In genomic region chr5:132628814-132629213, GRCh38 we compare ENCODE assay signal across 30 cellular contexts. TPM values are rescaled to one million over a fixed set of nuclear protein-coding genes. Genes with fewer than 3 reads are reported as not detected.
A peak's percentile ranks its signal among the peaks of the same experiment; 100 is the strongest.
DNase-seq lines count a peak whose midpoint lies in the region; ATAC-seq lines count a peak whose summit lies in the region.
"Had no signal": no experiment of that assay in that cellular context is flagged by ENCODE, and none has a peak within 500 bp of the region (broad histone marks: within the 10 kb centered on the region; RNA-seq: fewer than 3 reads in every experiment).

No MANE protein-coding gene starts in this region.

- no peaks in the 10 kb centered on the region for H3K9me3 Mint-ChIP-seq in activated naive CD4-positive, alpha-beta T cell treated with anti-CD3 and anti-CD28 coated beads, Interleukin-2, amount 10 ng/mL, durations not matched to agents 7 days and 5 days
- no peaks in the 10 kb centered on the region for H3K9me3 Mint-ChIP-seq in stimulated activated effector memory CD8-positive, alpha-beta T cell treated with anti-CD3 and anti-CD28 coated beads, Interleukin-12 subunit alpha, Interleukin-12 subunit beta, amount 100 ng/mL, for 72 hours
- H3K9me3 Mint-ChIP-seq: activated naive CD4-positive, alpha-beta T cell treated with anti-CD3 and anti-CD28 coated beads, Interleukin-2, amount 50 U/mL, for 72 hours had no signal

- intact Hi-C loops in sciatic nerve (cut with DNase I), result no loop called here

- ATAC-seq in GM18498 (IDR thresholded peaks at IDR 0.05; ENCODE audit: unreplicated experiment) (peak; percentile 43), HG03457 (IDR thresholded peaks at IDR 0.05; ENCODE audit: unreplicated experiment) (no peak), sciatic nerve (no peak)
- ATAC-seq in stimulated activated effector memory CD8-positive, alpha-beta T cell treated with anti-CD3 and anti-CD28 coated beads, Interleukin-12 subunit alpha, Interleukin-12 subunit beta, amount 100 ng/mL, for 72 hours, result no peak
- ATAC-seq: activated naive CD4-positive, alpha-beta T cell treated with anti-CD3 and anti-CD28 coated beads, Interleukin-2, amount 50 U/mL, for 72 hours; esophagus mucosa; heart right ventricle had no signal

- CTCF ChIA-PET in activated naive CD4-positive, alpha-beta T cell treated with anti-CD3 and anti-CD28 coated beads, Interleukin-2, amount 10 ng/mL, durations not matched to agents 7 days and 5 days (lab: Charles Lee), result interaction anchor here (1.1 kb wide), 1 partner anchor 191 kb away, joined by 3 read pairs; no protein-coding TSS in a partner anchor

- H3K27ac ChIP-seq in KOPT-K1 (ENCODE audit: low read depth, low read length, poor library complexity, severe bottlenecking), result peak overlapping the region; percentile 40
- H3K27ac ChIP-seq: ovary, skin epidermis, tibial nerve had no signal

- H3K4me1 Mint-ChIP-seq in activated naive CD4-positive, alpha-beta T cell treated with anti-CD3 and anti-CD28 coated beads, Interleukin-2, amount 10 ng/mL, durations not matched to agents 7 days and 5 days, result peaks cover 10% of the 10 kb centered on the region
- H3K4me1 Mint-ChIP-seq in stimulated activated effector memory CD8-positive, alpha-beta T cell treated with anti-CD3 and anti-CD28 coated beads, Interleukin-12 subunit alpha, Interleukin-12 subunit beta, amount 100 ng/mL, for 72 hours, result peaks cover 31% of the 10 kb centered on the region

- H3K36me3 ChIP-seq in KOPT-K1 (ENCODE audit: insufficient read depth, low read length), result peaks cover 54% of the 10 kb centered on the region
- H3K36me3 ChIP-seq: ovary had no signal

- peak overlapping the region; percentile 38 for H3K27ac Mint-ChIP-seq in activated naive CD4-positive, alpha-beta T cell treated with anti-CD3 and anti-CD28 coated beads, Interleukin-2, amount 10 ng/mL, durations not matched to agents 7 days and 5 days
- peak overlapping the region; percentile 74 for H3K27ac Mint-ChIP-seq in stimulated activated effector memory CD8-positive, alpha-beta T cell treated with anti-CD3 and anti-CD28 coated beads, Interleukin-12 subunit alpha, Interleukin-12 subunit beta, amount 100 ng/mL, for 72 hours
- H3K27ac Mint-ChIP-seq: activated naive CD4-positive, alpha-beta T cell treated with anti-CD3 and anti-CD28 coated beads, Interleukin-2, amount 50 U/mL, for 72 hours had no signal

- H3K4me3 Mint-ChIP-seq in activated naive CD4-positive, alpha-beta T cell treated with anti-CD3 and anti-CD28 coated beads, Interleukin-2, amount 10 ng/mL, durations not matched to agents 7 days and 5 days, result no peak overlapping the region
- H3K4me3 Mint-ChIP-seq in stimulated activated effector memory CD8-positive, alpha-beta T cell treated with anti-CD3 and anti-CD28 coated beads, Interleukin-12 subunit alpha, Interleukin-12 subunit beta, amount 100 ng/mL, for 72 hours, result peak overlapping the region; percentile 17

- H3K9me3 ChIP-seq in KOPT-K1 (ENCODE audit: insufficient read depth, low read length, poor library complexity, severe bottlenecking), result no peaks in the 10 kb centered on the region
- H3K9me3 ChIP-seq: BE2C, heart right ventricle, ovary, tibial nerve had no signal

- no peak for DNase-seq in activated naive CD4-positive, alpha-beta T cell treated with anti-CD3 and anti-CD28 coated beads, Interleukin-2, amount 10 ng/mL, durations not matched to agents 7 days and 5 days
- no peak for DNase-seq in activated naive CD4-positive, alpha-beta T cell (lab: John Stamatoyannopoulos, UW)
- no peak for DNase-seq in stimulated activated effector memory CD8-positive, alpha-beta T cell treated with anti-CD3 and anti-CD28 coated beads, Interleukin-12 subunit alpha, Interleukin-12 subunit beta, amount 100 ng/mL, for 72 hours (ENCODE audit: low spot score in 2 of 2)
- DNase-seq in sciatic nerve (ENCODE audit: low spot score), result no peak
- DNase-seq: ACHN; BE2C; cortex of kidney; foreskin fibroblast; heart right ventricle; KG1; kidney glomerular epithelial cell; NCI-H1417 treated with DMSO at 0.1 percent for 48 hours; NCI-H2081; NCI-H226; NCI-H69; ovary; stimulated activated CD8-positive, alpha-beta memory T cell treated with anti-CD3 and anti-CD28 coated beads, Interleukin-4, amount 100 ng/mL, for 48 hours had no signal

- peaks cover 20% of the 10 kb centered on the region for H3K36me3 Mint-ChIP-seq in activated naive CD4-positive, alpha-beta T cell treated with anti-CD3 and anti-CD28 coated beads, Interleukin-2, amount 10 ng/mL, durations not matched to agents 7 days and 5 days
- H3K36me3 Mint-ChIP-seq in stimulated activated effector memory CD8-positive, alpha-beta T cell treated with anti-CD3 and anti-CD28 coated beads, Interleukin-12 subunit alpha, Interleukin-12 subunit beta, amount 100 ng/mL, for 72 hours, result peaks cover 64% of the 10 kb centered on the region

- H3K27me3 Mint-ChIP-seq in activated naive CD4-positive, alpha-beta T cell treated with anti-CD3 and anti-CD28 coated beads, Interleukin-2, amount 10 ng/mL, durations not matched to agents 7 days and 5 days, result no peaks in the 10 kb centered on the region

RNA-seq across cellular contexts. Expression of gene IL13, which starts 29.2 kb away (rescaled TPM):
- not detected for total RNA-seq in sciatic nerve
- total RNA-seq: astrocyte, cardiac septum, esophagus mucosa, G401, lung, mucosa of gallbladder, ovary, renal cortical epithelial cell had no signal

RNA-seq across cellular contexts. Expression of gene IL4, which starts 45.0 kb away (rescaled TPM):
- not detected for total RNA-seq in sciatic nerve
- total RNA-seq: activated naive CD4-positive, alpha-beta T cell treated with anti-CD3 and anti-CD28 coated beads, Interleukin-2, amount 50 U/mL, for 72 hours; astrocyte; cardiac septum; esophagus mucosa; G401; heart right ventricle; lung; mucosa of gallbladder; ovary; renal cortical epithelial cell; tibial nerve had no signal
